In the genomic region with DNA sequence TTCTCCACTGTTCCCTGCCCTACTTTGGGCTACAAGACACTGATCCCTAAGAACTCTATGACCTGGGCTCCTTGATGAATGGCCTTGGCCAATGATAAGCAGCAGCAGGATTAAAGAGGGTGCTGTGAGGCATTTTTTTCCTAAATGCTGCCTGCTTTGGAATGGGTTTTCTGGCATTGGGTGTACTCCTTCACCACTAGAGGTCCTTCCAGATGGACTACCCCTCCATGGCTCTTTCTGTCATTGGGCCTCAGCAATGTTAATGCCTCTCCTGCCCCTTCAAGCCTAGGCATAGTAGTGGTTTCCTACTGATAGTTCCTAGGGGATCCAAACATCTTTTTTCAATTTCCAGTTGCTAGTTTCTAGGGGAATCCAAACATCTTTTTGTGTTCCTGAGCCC, we compare ENCODE assay signal across 1 cellular context.
TF ChIP-seq lines count a peak whose summit lies in the region.

No MANE protein-coding gene starts in this region.

TF ChIP-seq in K562, 482 proteins besides CTCF, POLR2A, EP300 and RAD21 (continued from another document):
- TF ChIP-seq, protein P1, sequence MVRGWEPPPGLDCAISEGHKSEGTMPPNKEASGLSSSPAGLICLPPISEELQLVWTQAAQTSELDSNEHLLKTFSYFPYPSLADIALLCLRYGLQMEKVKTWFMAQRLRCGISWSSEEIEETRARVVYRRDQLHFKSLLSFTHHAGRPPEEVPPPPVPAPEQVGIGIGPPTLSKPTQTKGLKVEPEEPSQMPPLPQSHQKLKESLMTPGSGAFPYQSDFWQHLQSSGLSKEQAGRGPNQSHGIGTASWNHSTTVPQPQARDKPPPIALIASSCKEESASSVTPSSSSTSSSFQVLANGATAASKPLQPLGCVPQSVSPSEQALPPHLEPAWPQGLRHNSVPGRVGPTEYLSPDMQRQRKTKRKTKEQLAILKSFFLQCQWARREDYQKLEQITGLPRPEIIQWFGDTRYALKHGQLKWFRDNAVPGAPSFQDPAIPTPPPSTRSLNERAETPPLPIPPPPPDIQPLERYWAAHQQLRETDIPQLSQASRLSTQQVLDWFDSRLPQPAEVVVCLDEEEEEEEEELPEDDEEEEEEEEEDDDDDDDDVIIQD (CRISPR knock-in tag; IDR thresholded peaks at IDR 0.05), result no peak
- TF ChIP-seq ZNF24 (IDR thresholded peaks at IDR 0.05), result no peak
TF ChIP-seq in K562: peak in this region for 0.
